ENCODE assay signal across 15 cellular contexts in the genomic region with DNA sequence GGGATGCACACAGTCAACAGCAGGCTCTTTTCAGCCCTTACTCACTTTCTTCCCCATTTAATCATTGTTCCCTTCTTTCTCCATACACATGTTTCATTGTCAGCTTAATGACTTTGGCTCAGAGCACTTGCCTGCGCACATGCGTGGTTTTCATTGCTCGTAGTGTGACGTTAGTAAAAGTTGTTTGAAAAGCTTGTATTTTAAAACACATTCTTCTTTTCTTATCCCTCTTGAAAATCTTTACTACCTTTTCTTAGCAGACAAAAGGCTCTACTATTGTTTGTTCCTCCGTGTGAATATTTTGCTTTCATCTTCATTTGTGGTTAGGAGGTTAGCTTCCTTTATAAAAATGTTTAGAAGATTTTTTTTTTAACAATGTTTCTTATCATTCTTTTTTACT.
"Had no signal": no experiment of that assay in that cellular context is flagged by ENCODE, and none has a peak within 500 bp of the region (broad histone marks: within the 10 kb centered on the region; RNA-seq: fewer than 3 reads in every experiment).

No MANE protein-coding gene starts in this region.

- ATAC-seq: heart right ventricle, left lung had no signal

- H3K9me3 ChIP-seq: ascending aorta, heart right ventricle, left lung, thyroid gland had no signal

- H2AFZ ChIP-seq: parathyroid adenoma had no signal

- H3K27ac ChIP-seq: ascending aorta, heart right ventricle, left lung, parathyroid adenoma, skin epidermis, thyroid gland had no signal

- H3K36me3 ChIP-seq: ascending aorta, heart right ventricle, left lung, thyroid gland had no signal

- DNase-seq: activated CD4-positive, alpha-beta T cell treated with anti-CD3 and anti-CD28 coated beads, Interleukin-2, amount 50 U/mL, for 4 hours; activated T-cell treated with anti-CD3 and anti-CD28 coated beads, Interleukin-2, amount 50 U/mL, for 1 hour; heart right ventricle; islet precursor cell; left lung; mesendoderm; stimulated activated CD4-positive, alpha-beta T cell treated with anti-CD3 and anti-CD28 coated beads, Interleukin-4, amount 100 ng/mL, for 4 hours; thyroid gland had no signal

- H3K27me3 ChIP-seq: ascending aorta, left lung, thyroid gland had no signal

- H3K4me1 ChIP-seq: ascending aorta, heart right ventricle, left lung, parathyroid adenoma, thyroid gland had no signal

- H3K4me3 ChIP-seq: ascending aorta, heart right ventricle, left lung, skin epidermis, thyroid gland had no signal

- FAIRE-seq: colon, endothelial cell of umbilical vein, frontal cortex, urothelium cell line had no signal

- H3K79me2 ChIP-seq: parathyroid adenoma had no signal

- H3K9ac ChIP-seq: parathyroid adenoma had no signal
